8 cellular contexts compared by ENCODE assay signal in genomic region chr5:176542596-176543427, GRCh38. TPM values are rescaled to one million over a fixed set of nuclear protein-coding genes. Genes with fewer than 3 reads are reported as not detected.
DNase-seq lines count a peak whose midpoint lies in the region; ATAC-seq and TF ChIP-seq lines count a peak whose summit lies in the region.

No MANE protein-coding gene starts in this region.

- H3K27ac Mint-ChIP-seq in neural crest cell (ENCODE audit: unreplicated experiment), result peak overlapping the region; percentile 67

- peaks cover 28% of the 10 kb centered on the region for H3K4me1 Mint-ChIP-seq in neural crest cell

- H3K36me3 ChIP-seq in esophagus squamous epithelium, result no peaks in the 10 kb centered on the region

- peak overlapping the region; percentile 85 for H3K4me3 Mint-ChIP-seq in neural crest cell

- intact Hi-C loops in esophagus squamous epithelium (cut with DNase I), result no loop called here

- ATAC-seq in GM19397 (IDR thresholded peaks at IDR 0.05; ENCODE audit: unreplicated experiment), result peak; percentile 54
- ATAC-seq in HG03439 (IDR thresholded peaks at IDR 0.05; ENCODE audit: unreplicated experiment), result peak; percentile 41

- no peaks in the 10 kb centered on the region for H3K36me3 Mint-ChIP-seq in neural crest cell (ENCODE audit: low read depth)

- H3K4me3 ChIP-seq in WI38 (ENCODE audit: low read depth, low read length) (peak overlapping the region; percentile 63), esophagus squamous epithelium (peak overlapping the region; percentile 67 to 93 (median 74))

- H3K9me3 Mint-ChIP-seq in neural crest cell, result no peaks in the 10 kb centered on the region

- peak overlapping the region; percentile 91 to 95 (median 92) for H3K27ac ChIP-seq in esophagus squamous epithelium

- H3K9me3 ChIP-seq in esophagus squamous epithelium, result no peaks in the 10 kb centered on the region

- H3K27me3 ChIP-seq in esophagus squamous epithelium, result no peaks in the 10 kb centered on the region

- WGBS in esophagus squamous epithelium, 2 donors, result 0 to 3% methylated on average over 3 to 23 of the region's 110 CpGs

- DNase-seq in EH (ENCODE audit: low read depth) (peak; percentile 20), esophagus squamous epithelium (lab: John Stamatoyannopoulos, UW) (no peak), neural crest cell (ENCODE audit: low read depth, low spot score) (peak; percentile 14), foreskin melanocyte (no peak)
- DNase-seq in activated CD4-positive, CD25-positive, alpha-beta regulatory T cell treated with anti-CD3 and anti-CD28 coated beads, Interleukin-2, amount 50 U/mL, for 72 hours, result no peak

- peaks cover 25 to 78% (median 28%) of the 10 kb centered on the region in 3 donors for H3K4me1 ChIP-seq in esophagus squamous epithelium

- TF ChIP-seq POLR2A in esophagus squamous epithelium (IDR thresholded peaks at IDR 0.05), result peak in 1 of 4 donors; percentile 9

- H3K27me3 Mint-ChIP-seq in neural crest cell (ENCODE audit: low read depth), result peaks cover 49% of the 10 kb centered on the region

- no peak for TF ChIP-seq CTCF in WI38 (IDR thresholded peaks at IDR 0.05; ENCODE audit: low read depth, low read length)
- TF ChIP-seq CTCF in esophagus squamous epithelium (IDR thresholded peaks at IDR 0.05), result peak in 2 of 6 experiments; percentile 10 to 29
- TF ChIP-seq CTCF in neural crest cell (conservative IDR thresholded peaks at IDR 0.05), result peak; percentile 31

RNA-seq across cellular contexts. Expression of gene RNF44, which starts 5.6 kb away (rescaled TPM):
- total RNA-seq in esophagus squamous epithelium (10 to 100 TPM in 3 of 4 donors, 1 to 10 TPM in 1; 8.8 to 23.1 (median 15.5) TPM), neural crest cell (93.8 and 97.1 TPM in 2 replicates)

RNA-seq across cellular contexts. Expression of gene CDHR2, which starts 6.3 kb away (rescaled TPM):
- total RNA-seq in esophagus squamous epithelium (under 1 TPM in 1 of 4 donors, not detected in 3; under 0.01 TPM), neural crest cell (not detected in 2 replicates)

Comparison
In these comparisons a context has a peak if more than half of its experiments do, and no peak if none do; other contexts are left out.
1. DNase-seq: peak in EH (single experiment) and neural crest cell (single experiment); none in esophagus squamous epithelium (single experiment), foreskin melanocyte (single experiment) and activated CD4-positive, CD25-positive, alpha-beta regulatory T cell treated with anti-CD3 and anti-CD28 coated beads, Interleukin-2, amount 50 U/mL, for 72 hours (single experiment).